In the genomic region with DNA sequence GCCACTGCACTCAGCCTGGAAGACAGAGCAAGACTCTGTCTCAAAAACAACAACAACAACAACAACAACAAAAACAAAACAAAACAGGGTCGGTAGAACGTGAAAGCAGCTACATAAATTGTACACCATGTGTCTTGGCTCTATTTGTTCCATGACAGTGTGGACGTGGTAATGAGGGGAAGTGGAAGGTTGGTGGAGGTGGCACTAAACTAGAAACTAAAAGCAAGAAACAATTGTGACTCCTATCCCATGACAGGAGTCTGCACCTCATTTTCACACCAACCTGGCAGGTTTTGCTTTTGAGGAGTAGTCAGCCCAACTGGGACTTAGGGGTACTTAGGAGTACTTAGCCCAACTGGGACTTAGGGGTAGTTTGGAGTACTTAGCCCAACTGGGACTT, we compare ENCODE assay signal across 22 cellular contexts.
"Had no signal": no experiment of that assay in that cellular context is flagged by ENCODE, and none has a peak within 500 bp of the region (broad histone marks: within the 10 kb centered on the region; RNA-seq: fewer than 3 reads in every experiment).

No MANE protein-coding gene starts in this region.

- DNase-seq: activated CD4-positive, alpha-beta memory T cell treated with anti-CD3 and anti-CD28 coated beads, Interleukin-2, amount 10 ng/mL, durations not matched to agents 7 days and 5 days; activated CD4-positive, alpha-beta T cell treated with anti-CD3 and anti-CD28 coated beads for 48 hours; activated CD8-positive, alpha-beta memory T cell treated with anti-CD3 and anti-CD28 coated beads, Interleukin-2, amount 10 ng/mL, durations not matched to agents 7 days and 5 days; activated naive CD4-positive, alpha-beta T cell; activated naive CD8-positive, alpha-beta T cell treated with anti-CD3 and anti-CD28 coated beads for 36 hours; amniotic stem cell; effector CD8-positive, alpha-beta T cell; heart right ventricle; left ventricle myocardium superior; mesenchymal stem cell; naive thymus-derived CD8-positive, alpha-beta T cell; ovary; psoas muscle; right cardiac atrium; small intestine; stimulated activated CD4-positive, alpha-beta T cell treated with anti-CD3 and anti-CD28 coated beads, Interleukin-15, amount 100 ng/mL, for 24 hours; stimulated activated CD4-positive, alpha-beta T cell treated with anti-CD3 and anti-CD28 coated beads, Interleukin-2, amount 100 ng/mL, for 48 hours; T-helper 2 cell; upper lobe of right lung had no signal

- H3K4me3 Mint-ChIP-seq: activated CD4-positive, alpha-beta memory T cell treated with anti-CD3 and anti-CD28 coated beads, Interleukin-2, amount 10 ng/mL, durations not matched to agents 7 days and 5 days; activated CD8-positive, alpha-beta memory T cell treated with anti-CD3 and anti-CD28 coated beads, Interleukin-2, amount 10 ng/mL, durations not matched to agents 7 days and 5 days; activated naive CD8-positive, alpha-beta T cell treated with anti-CD3 and anti-CD28 coated beads for 36 hours; naive thymus-derived CD8-positive, alpha-beta T cell had no signal

- ATAC-seq: activated CD8-positive, alpha-beta memory T cell treated with anti-CD3 and anti-CD28 coated beads, Interleukin-2, amount 10 ng/mL, durations not matched to agents 7 days and 5 days; gastroesophageal sphincter; heart right ventricle; left ventricle myocardium superior; naive thymus-derived CD8-positive, alpha-beta T cell; psoas muscle; right cardiac atrium; upper lobe of right lung had no signal

- H3K9me3 Mint-ChIP-seq: activated CD4-positive, alpha-beta memory T cell treated with anti-CD3 and anti-CD28 coated beads, Interleukin-2, amount 10 ng/mL, durations not matched to agents 7 days and 5 days; activated naive CD8-positive, alpha-beta T cell treated with anti-CD3 and anti-CD28 coated beads for 36 hours; naive thymus-derived CD8-positive, alpha-beta T cell had no signal

- H3K36me3 ChIP-seq: esophagus muscularis mucosa, gastroesophageal sphincter, heart right ventricle, ovary, thoracic aorta, upper lobe of right lung had no signal

- H3K27me3 Mint-ChIP-seq: activated CD4-positive, alpha-beta memory T cell treated with anti-CD3 and anti-CD28 coated beads, Interleukin-2, amount 10 ng/mL, durations not matched to agents 7 days and 5 days; activated CD8-positive, alpha-beta memory T cell treated with anti-CD3 and anti-CD28 coated beads, Interleukin-2, amount 10 ng/mL, durations not matched to agents 7 days and 5 days; activated naive CD8-positive, alpha-beta T cell treated with anti-CD3 and anti-CD28 coated beads for 36 hours had no signal

- H3K27me3 ChIP-seq: esophagus muscularis mucosa, gastroesophageal sphincter, ovary, upper lobe of right lung had no signal

- H3K4me1 ChIP-seq: esophagus muscularis mucosa, gastroesophageal sphincter, heart right ventricle, psoas muscle, upper lobe of right lung had no signal

- H3K27ac Mint-ChIP-seq: activated CD4-positive, alpha-beta memory T cell treated with anti-CD3 and anti-CD28 coated beads, Interleukin-2, amount 10 ng/mL, durations not matched to agents 7 days and 5 days; activated CD8-positive, alpha-beta memory T cell treated with anti-CD3 and anti-CD28 coated beads, Interleukin-2, amount 10 ng/mL, durations not matched to agents 7 days and 5 days; activated naive CD8-positive, alpha-beta T cell treated with anti-CD3 and anti-CD28 coated beads for 36 hours had no signal

- H3K4me3 ChIP-seq: esophagus muscularis mucosa, gastroesophageal sphincter, heart right ventricle, ovary, psoas muscle, thoracic aorta, upper lobe of right lung had no signal

- H3K4me1 Mint-ChIP-seq: activated CD4-positive, alpha-beta memory T cell treated with anti-CD3 and anti-CD28 coated beads, Interleukin-2, amount 10 ng/mL, durations not matched to agents 7 days and 5 days had no signal

- H3K36me3 Mint-ChIP-seq: activated CD8-positive, alpha-beta memory T cell treated with anti-CD3 and anti-CD28 coated beads, Interleukin-2, amount 10 ng/mL, durations not matched to agents 7 days and 5 days; activated naive CD8-positive, alpha-beta T cell treated with anti-CD3 and anti-CD28 coated beads for 36 hours; naive thymus-derived CD8-positive, alpha-beta T cell had no signal

- H3K27ac ChIP-seq: esophagus muscularis mucosa, gastroesophageal sphincter, heart right ventricle, ovary, psoas muscle, thoracic aorta, upper lobe of right lung had no signal

- H3K9me3 ChIP-seq: esophagus muscularis mucosa, gastroesophageal sphincter, heart right ventricle, ovary, psoas muscle, thoracic aorta, upper lobe of right lung had no signal
